ENCODE assay signal across 1 cellular context in the genomic region with DNA sequence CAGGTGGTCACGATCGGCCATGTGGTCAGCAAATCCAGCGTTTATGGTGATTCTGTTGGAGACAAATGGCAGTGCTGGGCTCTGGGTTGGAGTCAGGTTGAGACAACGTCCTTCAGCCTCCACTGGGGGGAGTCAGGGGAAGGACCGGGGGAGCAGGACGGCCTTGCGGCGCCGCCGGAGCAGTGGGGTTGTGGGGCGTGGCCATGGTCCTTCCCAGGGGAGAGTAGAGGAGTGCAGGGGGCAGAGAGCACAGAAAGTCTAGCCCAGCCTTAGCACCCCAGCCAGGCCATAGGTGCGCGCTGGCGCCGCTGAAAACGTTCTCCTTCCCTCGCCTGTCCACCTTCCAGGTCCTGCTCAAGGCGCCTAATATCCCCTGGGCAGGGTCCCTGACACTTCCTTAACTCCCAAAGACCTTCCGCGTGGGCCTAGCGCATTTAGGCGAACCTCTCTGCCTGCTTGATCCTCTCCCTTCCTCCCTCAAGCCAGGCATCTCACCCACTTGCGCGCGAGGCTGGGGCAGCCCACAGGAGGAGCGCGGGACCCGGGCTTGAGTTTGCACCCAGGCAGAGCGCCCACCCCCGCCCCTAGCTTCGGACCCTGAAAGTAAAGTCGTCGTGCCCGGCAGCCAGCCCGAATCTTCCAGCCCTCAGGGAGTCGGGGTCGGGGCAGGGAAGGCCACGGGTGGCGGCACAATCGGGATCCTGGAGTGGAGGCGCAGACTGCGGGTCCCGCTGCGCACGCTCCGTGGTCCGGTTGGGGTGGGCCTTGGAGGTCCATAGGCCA.
TF ChIP-seq lines count a peak whose summit lies in the region.

No MANE protein-coding gene starts in this region.

TF ChIP-seq in HEK293, 187 proteins besides CTCF, POLR2A, EP300 and RAD21 (continued from another document):
- TF ChIP-seq ZIC2 (tag by site-specific recombination; IDR thresholded peaks at IDR 0.05) (0 out of 2 replicates have a peak, but pooled peaks have one; percentile 7), ZXDB (tag by site-specific recombination; IDR thresholded peaks at IDR 0.05) (no peak), GLIS2 (tag by site-specific recombination; IDR thresholded peaks at IDR 0.05) (peak; percentile 74), ZBTB48 (tag by site-specific recombination; IDR thresholded peaks at IDR 0.05) (peak; percentile 58; the same call in 1 of the 2 replicates), SP7 (tag by site-specific recombination; IDR thresholded peaks at IDR 0.05) (no peak), ZNF600 (tag by site-specific recombination; IDR thresholded peaks at IDR 0.05) (peak; percentile 78), ZNF2 (tag by site-specific recombination; IDR thresholded peaks at IDR 0.05) (no peak), ZBTB6 (tag by site-specific recombination; IDR thresholded peaks at IDR 0.05) (no peak), ZNF623 (tag by site-specific recombination; IDR thresholded peaks at IDR 0.05) (no peak), KLF16 (tag by site-specific recombination; IDR thresholded peaks at IDR 0.05) (0 out of 2 replicates have a peak, but pooled peaks have one; percentile 28), ZNF791 (tag by site-specific recombination; IDR thresholded peaks at IDR 0.05) (no peak), ZNF404 (tag by site-specific recombination; IDR thresholded peaks at IDR 0.05) (no peak), ZBTB17 (tag by site-specific recombination; IDR thresholded peaks at IDR 0.05) (peak; percentile 93), ZNF571 (tag by site-specific recombination; IDR thresholded peaks at IDR 0.05) (peak; percentile 37; the same call in 1 of the 2 replicates), ZBTB8A (tag by site-specific recombination; IDR thresholded peaks at IDR 0.05) (peak; percentile 23), PBX3 (CRISPR knock-in tag; IDR thresholded peaks at IDR 0.05) (no peak), ZNF560 (tag by site-specific recombination; IDR thresholded peaks at IDR 0.05; ENCODE audit: borderline replicate concordance) (peak; percentile 58; the same call in 1 of the 2 replicates), ZNF707 (tag by site-specific recombination; IDR thresholded peaks at IDR 0.05) (no peak)
- TF ChIP-seq, protein P1, sequence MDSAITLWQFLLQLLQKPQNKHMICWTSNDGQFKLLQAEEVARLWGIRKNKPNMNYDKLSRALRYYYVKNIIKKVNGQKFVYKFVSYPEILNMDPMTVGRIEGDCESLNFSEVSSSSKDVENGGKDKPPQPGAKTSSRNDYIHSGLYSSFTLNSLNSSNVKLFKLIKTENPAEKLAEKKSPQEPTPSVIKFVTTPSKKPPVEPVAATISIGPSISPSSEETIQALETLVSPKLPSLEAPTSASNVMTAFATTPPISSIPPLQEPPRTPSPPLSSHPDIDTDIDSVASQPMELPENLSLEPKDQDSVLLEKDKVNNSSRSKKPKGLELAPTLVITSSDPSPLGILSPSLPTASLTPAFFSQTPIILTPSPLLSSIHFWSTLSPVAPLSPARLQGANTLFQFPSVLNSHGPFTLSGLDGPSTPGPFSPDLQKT (IDR thresholded peaks at IDR 0.05; ENCODE audit: borderline replicate concordance, low read depth, low read length), result no peak
- TF ChIP-seq, protein P2, sequence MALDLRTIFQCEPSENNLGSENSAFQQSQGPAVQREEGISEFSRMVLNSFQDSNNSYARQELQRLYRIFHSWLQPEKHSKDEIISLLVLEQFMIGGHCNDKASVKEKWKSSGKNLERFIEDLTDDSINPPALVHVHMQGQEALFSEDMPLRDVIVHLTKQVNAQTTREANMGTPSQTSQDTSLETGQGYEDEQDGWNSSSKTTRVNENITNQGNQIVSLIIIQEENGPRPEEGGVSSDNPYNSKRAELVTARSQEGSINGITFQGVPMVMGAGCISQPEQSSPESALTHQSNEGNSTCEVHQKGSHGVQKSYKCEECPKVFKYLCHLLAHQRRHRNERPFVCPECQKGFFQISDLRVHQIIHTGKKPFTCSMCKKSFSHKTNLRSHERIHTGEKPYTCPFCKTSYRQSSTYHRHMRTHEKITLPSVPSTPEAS (tag by site-specific recombination; IDR thresholded peaks at IDR 0.05), result no peak
